Comparison of ENCODE assay signal across 8 cellular contexts in genomic region chr12:45727994-45728624, GRCh38. TPM values are rescaled to one million over a fixed set of nuclear protein-coding genes. Genes with fewer than 3 reads are reported as not detected.
DNase-seq lines count a peak whose midpoint lies in the region; ATAC-seq lines count a peak whose summit lies in the region.

No MANE protein-coding gene starts in this region.

- H3K27ac Mint-ChIP-seq in natural killer cell treated with Interleukin-12 subunit alpha and Interleukin-12 subunit beta and Interleukin-15 and Interleukin-18, amount 100 ng/mL, for 72 hours, result peak overlapping the region; percentile 95 to 99

- DNase-seq in NCI-H748 (lab: John Stamatoyannopoulos, UW; ENCODE audit: unreplicated experiment) (peak; percentile 54), NCI-H748 treated with DMSO at 0.1 percent for 48 hours (lab: John Stamatoyannopoulos, UW) (no peak), NCI-H526 treated with DMSO at 0.1 percent for 48 hours (lab: John Stamatoyannopoulos, UW) (peak; percentile 72)
- no peak for DNase-seq in natural killer cell treated with Interleukin-12 subunit alpha and Interleukin-12 subunit beta and Interleukin-15 and Interleukin-18, amount 100 ng/mL, for 72 hours (ENCODE audit: low spot score)

- H3K4me1 Mint-ChIP-seq in natural killer cell treated with Interleukin-12 subunit alpha and Interleukin-12 subunit beta and Interleukin-15 and Interleukin-18, amount 100 ng/mL, for 72 hours (ENCODE audit: low read depth in 2 of 2), result peaks cover 11 to 30% of the 10 kb centered on the region in 2 donors

- H3K4me3 Mint-ChIP-seq in natural killer cell treated with Interleukin-12 subunit alpha and Interleukin-12 subunit beta and Interleukin-15 and Interleukin-18, amount 100 ng/mL, for 72 hours, result peak overlapping the region; percentile 95

- no peaks in the 10 kb centered on the region for H3K9me3 Mint-ChIP-seq in natural killer cell treated with Interleukin-12 subunit alpha and Interleukin-12 subunit beta and Interleukin-15 and Interleukin-18, amount 100 ng/mL, for 72 hours

- H3K4me1 ChIP-seq in ectodermal cell (ENCODE audit: control insufficient read depth, insufficient read depth, low read length), result no peaks in the 10 kb centered on the region

- H3K27ac ChIP-seq in ectodermal cell (ENCODE audit: insufficient read depth, low read depth, low read length, poor library complexity, severe bottlenecking), result peak overlapping the region; percentile 83

- peaks cover 33% of the 10 kb centered on the region for H3K36me3 Mint-ChIP-seq in natural killer cell treated with Interleukin-12 subunit alpha and Interleukin-12 subunit beta and Interleukin-15 and Interleukin-18, amount 100 ng/mL, for 72 hours

- H3K27me3 ChIP-seq in ectodermal cell (ENCODE audit: control insufficient read depth, insufficient read depth, low read length, poor library complexity, severe bottlenecking), result no peaks in the 10 kb centered on the region

- no peaks in the 10 kb centered on the region for H3K9me3 ChIP-seq in ectodermal cell (ENCODE audit: control insufficient read depth, low read length)

- H3K36me3 ChIP-seq in ectodermal cell (ENCODE audit: control insufficient read depth, insufficient read depth, low read length), result no peaks in the 10 kb centered on the region

- peak overlapping the region; percentile 78 for H3K4me3 ChIP-seq in ectodermal cell (ENCODE audit: insufficient read depth, low read depth, low read length)

- 0 to 1% methylated on average over 8 to 13 of the region's 16 CpGs for WGBS in ectodermal cell, 2 experiments

- no peaks in the 10 kb centered on the region for H3K27me3 Mint-ChIP-seq in natural killer cell treated with Interleukin-12 subunit alpha and Interleukin-12 subunit beta and Interleukin-15 and Interleukin-18, amount 100 ng/mL, for 72 hours

- no peak for ATAC-seq in natural killer cell treated with Interleukin-12 subunit alpha and Interleukin-12 subunit beta and Interleukin-15 and Interleukin-18, amount 100 ng/mL, for 72 hours
- ATAC-seq in GM18870 (IDR thresholded peaks at IDR 0.05; ENCODE audit: unreplicated experiment) (no peak), HG02588 (IDR thresholded peaks at IDR 0.05; ENCODE audit: unreplicated experiment) (no peak), HG02884 (IDR thresholded peaks at IDR 0.05; ENCODE audit: unreplicated experiment) (no peak)

RNA-seq across cellular contexts. Expression of gene ARID2, which starts 1.4 kb away (rescaled TPM):
- 44.3 TPM for polyA plus RNA-seq in ectodermal cell (2013, experiment 1 of 4)
- polyA plus RNA-seq in ectodermal cell (2013, experiment 2 of 4), result 48.7 TPM
- 36.1 TPM for polyA plus RNA-seq in ectodermal cell (2013, experiment 3 of 4)
- polyA plus RNA-seq in ectodermal cell (2013, experiment 4 of 4), result 41.8 TPM
- 100 to 1,000 TPM; 116 to 133 TPM for total RNA-seq in natural killer cell treated with Interleukin-12 subunit alpha and Interleukin-12 subunit beta and Interleukin-15 and Interleukin-18, amount 100 ng/mL, for 72 hours

Comparison
In these comparisons a context has a peak if more than half of its experiments do, and no peak if none do; other contexts are left out.
1. DNase-seq: peak in NCI-H748 (single experiment) and NCI-H526 treated with DMSO at 0.1 percent for 48 hours (single experiment); none in NCI-H748 treated with DMSO at 0.1 percent for 48 hours (single experiment) and natural killer cell treated with Interleukin-12 subunit alpha and Interleukin-12 subunit beta and Interleukin-15 and Interleukin-18, amount 100 ng/mL, for 72 hours (single experiment).